ENCODE assay signal across 19 cellular contexts in genomic region chr15:66768984-66769383, GRCh38.
A peak's percentile ranks its signal among the peaks of the same experiment; 100 is the strongest.
DNase-seq lines count a peak whose midpoint lies in the region; ATAC-seq, FAIRE-seq and TF ChIP-seq lines count a peak whose summit lies in the region.
"Had no signal": no experiment of that assay in that cellular context is flagged by ENCODE, and none has a peak within 500 bp of the region (broad histone marks: within the 10 kb centered on the region; RNA-seq: fewer than 3 reads in every experiment).

No MANE protein-coding gene starts in this region.

- TF ChIP-seq CTCF in A549 (IDR thresholded peaks at IDR 0.05): no peak
- TF ChIP-seq CTCF in H1 (IDR thresholded peaks at IDR 0.05; ENCODE audit: control extremely low read depth in 1 of 3, insufficient read depth in 1 of 3, low read depth in 1 of 3, low read length in 3 of 3): no peak
- no peak for TF ChIP-seq CTCF in mesothelial cell of epicardium (IDR thresholded peaks at IDR 0.05; ENCODE audit: unreplicated experiment)

- H2BK120ac ChIP-seq in H1 (replicated peaks; ENCODE audit: low read depth, low read length): no peak overlapping the region

- H3K79me1 ChIP-seq in H1 (ENCODE audit: low read depth, low read length): no peaks in the 10 kb centered on the region

- CTCF ChIA-PET in A549 (lab: Yijun Ruan, JAX) (interaction anchor here (1.8 to 42.9 kb wide), 8 partner anchors 9 to 150 kb away, joined by 4 to 779 read pairs (median 16); partner anchors contain the start of gene SMAD6), H1 (lab: Charles Lee; ENCODE audit: partially characterized antibody) (interaction anchor here (1.0 to 13.5 kb wide), 9 partner anchors 10 to 164 kb away, joined by 3 to 202 read pairs (median 5); partner anchors contain the start of gene SMAD6)

- H3K4me2 ChIP-seq in A549 (peak overlapping the region; percentile 83), H1 (ENCODE audit: insufficient read depth in 1 of 2, low read depth in 2 of 2, low read length in 2 of 2) (no peak overlapping the region)

- H3K4ac ChIP-seq in H1 (replicated peaks; ENCODE audit: insufficient read length, low read depth, low read length): no peak overlapping the region

- H3K23me2 ChIP-seq in H1 (ENCODE audit: low read depth, low read length): no peaks in the 10 kb centered on the region

- H3K36me3 ChIP-seq in H1 (ENCODE audit: control insufficient read depth in 2 of 4, insufficient read depth in 4 of 4, low read length in 3 of 4): no peaks in the 10 kb centered on the region
- no peaks in the 10 kb centered on the region for H3K36me3 ChIP-seq in subcutaneous abdominal adipose tissue (ENCODE audit: control insufficient read depth in 5 of 5, insufficient read depth in 5 of 5, low read length in 5 of 5)

- H3K9me3 ChIP-seq in A549 (no peaks in the 10 kb centered on the region), H1 (ENCODE audit: insufficient read depth in 2 of 2, low read depth in 1 of 2, low read length in 1 of 2) (no peaks in the 10 kb centered on the region), subcutaneous abdominal adipose tissue (ENCODE audit: control insufficient read depth in 5 of 5, low read length in 5 of 5) (no peaks in the 10 kb centered on the region)
- H3K9me3 ChIP-seq: SJSA1 had no signal

- peak overlapping the region; percentile 80 for H3K27ac Mint-ChIP-seq in mesothelial cell of epicardium
- H3K27ac Mint-ChIP-seq: CD4-positive, alpha-beta T cell had no signal

- H3K79me2 ChIP-seq in H1 (ENCODE audit: control insufficient read depth in 1 of 2, insufficient read depth in 2 of 2, low read length in 2 of 2): no peaks in the 10 kb centered on the region

- no peak overlapping the region for H2BK12ac ChIP-seq in H1 (ENCODE audit: low read depth, low read length)

- H2BK15ac ChIP-seq in H1 (ENCODE audit: low read length): peak overlapping the region; percentile 20; the same call in 1 of the 2 replicates

- peak overlapping the region; percentile 55; the same call in 1 of the 2 replicates for H2AK5ac ChIP-seq in H1 (ENCODE audit: low read depth, low read length)

- no peak overlapping the region for H4K8ac ChIP-seq in H1 (ENCODE audit: extremely low read depth, insufficient read depth, low read length)

- H3K27me3 ChIP-seq in H1 (replicated peaks in 1 of 4; ENCODE audit: control insufficient read depth in 3 of 4, extremely low read depth in 1 of 4, insufficient read depth in 3 of 4, low read length in 3 of 4) (no peaks in the 10 kb centered on the region), subcutaneous abdominal adipose tissue (ENCODE audit: control insufficient read depth in 5 of 5, insufficient read depth in 4 of 5, low read length in 5 of 5) (no peaks in the 10 kb centered on the region)
- H3K27me3 ChIP-seq: SJSA1 had no signal

- no peak overlapping the region for H3K56ac ChIP-seq in H1 (replicated peaks; ENCODE audit: insufficient read length, low read depth, low read length)

- H3K9ac ChIP-seq in H1 (replicated peaks in 1 of 4; ENCODE audit: extremely low read depth in 1 of 4, low read depth in 3 of 4, low read length in 3 of 4): no peak overlapping the region; a peak in 1 of 7 replicates
- H3K9ac ChIP-seq in subcutaneous abdominal adipose tissue (ENCODE audit: low read length in 5 of 5): peak overlapping the region in 1 of 5 donors; percentile 4

- no peak overlapping the region for H3K14ac ChIP-seq in H1 (ENCODE audit: insufficient read length)

- POLR2A ChIA-PET in A549 (lab: Yijun Ruan, JAX): interaction anchor here (1.3 to 9.9 kb wide), 3 partner anchors 11 to 83 kb away, joined by 3 to 94 read pairs (median 6); partner anchors contain the start of gene SMAD6
- POLR2A ChIA-PET in H1 (lab: Charles Lee; ENCODE audit: partially characterized antibody): no interaction called here

- H3K4me3 Mint-ChIP-seq in mesothelial cell of epicardium: no peak overlapping the region
- H3K4me3 Mint-ChIP-seq: CD4-positive, alpha-beta T cell had no signal

- H3K4me1 ChIP-seq in A549 (peaks cover 97% of the 10 kb centered on the region), H1 (replicated peaks in 1 of 4; ENCODE audit: control insufficient read depth in 3 of 4, insufficient read depth in 4 of 4, low read length in 3 of 4) (peaks cover 10 to 23% (median 17%) of the 10 kb centered on the region in 4 experiments), subcutaneous abdominal adipose tissue (ENCODE audit: control insufficient read depth in 5 of 5, insufficient read depth in 5 of 5, low read length in 5 of 5) (peaks cover 19 to 88% (median 82%) of the 10 kb centered on the region in 5 donors)

- H3K27me3 Mint-ChIP-seq in mesothelial cell of epicardium (ENCODE audit: low read depth): no peaks in the 10 kb centered on the region

- ATAC-seq in A549 (no peak), GM19395 (IDR thresholded peaks at IDR 0.05; ENCODE audit: unreplicated experiment) (no peak)
- ATAC-seq: HepG2 had no signal

- no peak overlapping the region for H2BK5ac ChIP-seq in H1 (ENCODE audit: low read depth, low read length)

- no peak for TF ChIP-seq EP300 in A549 (IDR thresholded peaks at IDR 0.05)
- no peak for TF ChIP-seq EP300 in H1 (IDR thresholded peaks at IDR 0.05; ENCODE audit: borderline replicate concordance in 1 of 2, low read depth in 2 of 2, low read length in 2 of 2)

- no peak overlapping the region for H3K23ac ChIP-seq in H1 (ENCODE audit: insufficient read length)

- H3K4me1 Mint-ChIP-seq in mesothelial cell of epicardium: peaks cover 86% of the 10 kb centered on the region

- WGBS in A549 (ENCODE audit: missing lambda C conversion rate): 93% methylated on average over 8 of the region's 8 CpGs
- 92% methylated on average over 8 of the region's 8 CpGs; no CpG with 5 or more reads in 1 of the 2 experiments for WGBS in H1 (ENCODE audit: extremely low coverage in 1 of 2, insufficient coverage in 1 of 2, insufficient read length in 1 of 2, insufficient replicate concordance in 2 of 2, low coverage in 1 of 2, low lambda C conversion rate in 2 of 2, missing lambda C conversion rate in 1 of 2), 2 experiments

- no peak overlapping the region for H4K91ac ChIP-seq in H1 (replicated peaks; ENCODE audit: insufficient read length, low read length)

- no peaks in the 10 kb centered on the region for H4K20me1 ChIP-seq in H1 (replicated peaks in 1 of 2; ENCODE audit: control insufficient read depth in 1 of 2, insufficient read depth in 2 of 2, low read length in 2 of 2)

- TF ChIP-seq POLR2A in A549 (IDR thresholded peaks at IDR 0.05; ENCODE audit: low read length) (no peak), H1 (IDR thresholded peaks at IDR 0.05; ENCODE audit: control extremely low read depth in 1 of 2, low read depth in 2 of 2, low read length in 2 of 2) (no peak)

- no peaks in the 10 kb centered on the region for H3K9me3 Mint-ChIP-seq in mesothelial cell of epicardium
- H3K9me3 Mint-ChIP-seq: CD4-positive, alpha-beta T cell had no signal

- DNase-seq in A549 (ENCODE audit: low read depth in 1 of 2, low spot score in 1 of 2) (no peak), H1 (ENCODE audit: low read depth in 1 of 2, low spot score in 2 of 2) (no peak), mesothelial cell of epicardium (ENCODE audit: low spot score in 2 of 2, unreplicated experiment in 2 of 2) (no peak), NOMO-1 (lab: John Stamatoyannopoulos, UW; ENCODE audit: unreplicated experiment in 2 of 2) (no peak), LoVo (ENCODE audit: low spot score) (no peak)
- DNase-seq: CD4-positive, alpha-beta T cell; GF-D8; KG1; MV-4-11; NCI-H187; NCI-H2227 treated with DMSO at 0.1 percent for 48 hours; NCI-H510A treated with DMSO at 0.1 percent for 48 hours; NCI-H82; PC-9 had no signal

- H2AFZ ChIP-seq in H1 (ENCODE audit: low read length): no peak overlapping the region
- H2AFZ ChIP-seq: PC-9 had no signal

- no peak overlapping the region for H2BK20ac ChIP-seq in H1 (ENCODE audit: low read length)

- no peak for TF ChIP-seq RAD21 in A549 (conservative IDR thresholded peaks at IDR 0.05 in 1 of 2, IDR thresholded peaks at IDR 0.05 in 1 of 2)
- no peak for TF ChIP-seq RAD21 in H1 (IDR thresholded peaks at IDR 0.05 in 1 of 2, conservative IDR thresholded peaks at IDR 0.05 in 1 of 2; ENCODE audit: low read depth in 2 of 2, low read length in 2 of 2)

- FAIRE-seq in A549 (lab: Jason Lieb, UNC): no peak
- FAIRE-seq in H1 (lab: Jason Lieb, UNC): no peak
- FAIRE-seq: A204.1, HepG2 had no signal

- peak overlapping the region; percentile 36; the same call in 1 of the 2 replicates for H3K18ac ChIP-seq in H1 (ENCODE audit: extremely low read depth, low read length)

- H4K5ac ChIP-seq in H1 (ENCODE audit: insufficient read length, low read depth, low read length): no peak overlapping the region

- no peaks in the 10 kb centered on the region for H3K36me3 Mint-ChIP-seq in mesothelial cell of epicardium

- H3K4me3 ChIP-seq in A549: no peak overlapping the region
- no peak overlapping the region for H3K4me3 ChIP-seq in H1 (ENCODE audit: extremely low read depth in 1 of 4, insufficient read depth in 2 of 4, low read depth in 3 of 4, low read length in 4 of 4)
- no peak overlapping the region for H3K4me3 ChIP-seq in subcutaneous abdominal adipose tissue (ENCODE audit: low read depth in 1 of 5, low read length in 5 of 5)
- H3K4me3 ChIP-seq: PC-9, SJSA1 had no signal

- H3K27ac ChIP-seq in A549 (peak overlapping the region; percentile 93 to 94), H1 (ENCODE audit: low read depth, low read length) (no peak overlapping the region), subcutaneous abdominal adipose tissue (ENCODE audit: low read depth, low read length) (peak overlapping the region; percentile 17)
- H3K27ac ChIP-seq: SJSA1 had no signal

TF ChIP-seq in A549, 52 proteins besides CTCF, POLR2A, EP300 and RAD21 (continues in another document):
- no peak for TF ChIP-seq MAX (IDR thresholded peaks at IDR 0.05)
- no peak for TF ChIP-seq ZC3H11A (IDR thresholded peaks at IDR 0.05)
- TF ChIP-seq POLR2AphosphoS2 (conservative IDR thresholded peaks at IDR 0.05; ENCODE audit: low read length): no peak

TF ChIP-seq in H1, 55 proteins besides CTCF, POLR2A, EP300 and RAD21 (continues in another document):
- no peak for TF ChIP-seq TBP (IDR thresholded peaks at IDR 0.05; ENCODE audit: low read depth, low read length)
- no peak for TF ChIP-seq FOSL1 (IDR thresholded peaks at IDR 0.05; ENCODE audit: insufficient read depth, low read depth, low read length)
- no peak for TF ChIP-seq NRF1 (IDR thresholded peaks at IDR 0.05; ENCODE audit: low read depth, low read length)
- TF ChIP-seq KDM4A (IDR thresholded peaks at IDR 0.05; ENCODE audit: low read depth, low read length, severe bottlenecking): no peak
- no peak for TF ChIP-seq POLR2AphosphoS5 (IDR thresholded peaks at IDR 0.05; ENCODE audit: low read depth, low read length)
- no peak for TF ChIP-seq CBX8 (IDR thresholded peaks at IDR 0.05; ENCODE audit: borderline replicate concordance, low read depth, low read length)
- TF ChIP-seq SUZ12 (IDR thresholded peaks at IDR 0.05; ENCODE audit: low read length): no peak
- no peak for TF ChIP-seq KDM1A (IDR thresholded peaks at IDR 0.05; ENCODE audit: borderline replicate concordance, low read length)
- TF ChIP-seq POU5F1 (IDR thresholded peaks at IDR 0.05; ENCODE audit: low read depth, low read length): no peak
- no peak for TF ChIP-seq SP2 (IDR thresholded peaks at IDR 0.05; ENCODE audit: low read length)
- TF ChIP-seq SRF (IDR thresholded peaks at IDR 0.05; ENCODE audit: low read depth, low read length): no peak
